Comparison of ENCODE assay signal across 8 cellular contexts in the genomic region with DNA sequence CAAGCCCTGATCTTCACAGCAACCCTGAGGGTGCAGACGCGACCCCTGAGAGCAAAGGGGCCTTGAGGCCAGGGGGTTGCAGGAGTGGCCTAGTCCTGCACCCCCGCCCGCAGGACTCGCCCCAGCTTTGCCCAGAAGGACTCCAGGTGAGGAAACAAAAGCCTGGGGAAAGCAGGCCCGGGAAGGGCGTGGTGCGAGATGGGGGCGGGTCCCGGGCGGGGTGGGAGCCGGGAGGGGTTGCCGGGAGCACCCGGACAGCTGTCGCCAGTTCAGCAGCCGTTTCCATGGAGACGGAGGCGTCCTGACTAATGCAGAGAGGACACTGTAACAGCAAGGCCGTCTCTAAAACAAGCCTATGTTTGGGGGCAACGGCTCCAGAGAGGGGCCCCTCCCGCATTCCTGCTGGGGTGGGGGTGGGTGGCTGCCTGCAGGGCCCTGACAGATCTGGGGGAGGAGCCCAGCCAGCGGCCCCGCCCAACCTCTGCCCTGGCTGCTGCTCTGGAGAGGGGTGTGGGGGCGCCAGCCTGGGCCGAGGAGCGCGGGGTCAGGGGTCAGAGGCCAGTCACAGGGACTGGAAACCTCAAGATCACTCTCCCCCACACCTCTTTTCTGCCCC. TPM values are rescaled to one million over a fixed set of nuclear protein-coding genes. Genes with fewer than 3 reads are reported as not detected.
DNase-seq lines count a peak whose midpoint lies in the region; ATAC-seq and TF ChIP-seq lines count a peak whose summit lies in the region.

No MANE protein-coding gene starts in this region.

- H3K27ac Mint-ChIP-seq in CD8-positive, alpha-beta memory T cell: no peak overlapping the region

- peak; percentile 76 for ATAC-seq in mucosa of descending colon

- TF ChIP-seq POLR2A in erythroblast (IDR thresholded peaks at IDR 0.05; ENCODE audit: low read length): no peak

- no peaks in the 10 kb centered on the region for H3K36me3 ChIP-seq in mucosa of descending colon (ENCODE audit: low read depth)
- no peaks in the 10 kb centered on the region for H3K36me3 ChIP-seq in effector memory CD4-positive, alpha-beta T cell (ENCODE audit: control insufficient read depth, insufficient read depth, low read length)
- H3K36me3 ChIP-seq in CD8-positive, alpha-beta memory T cell (ENCODE audit: insufficient read depth, low read length): no peaks in the 10 kb centered on the region

- peaks cover 31% of the 10 kb centered on the region for H3K27me3 ChIP-seq in effector memory CD4-positive, alpha-beta T cell (replicated peaks; ENCODE audit: control insufficient read depth, insufficient read depth, low read length, poor library complexity, severe bottlenecking)
- H3K27me3 ChIP-seq in CD8-positive, alpha-beta memory T cell (ENCODE audit: insufficient read depth, low read length, poor library complexity, severe bottlenecking): peaks cover 19% of the 10 kb centered on the region

- DNase-seq in HK-2 (ENCODE audit: unreplicated experiment) (peak; percentile 64), NCI-H82 treated with DMSO at 0.1 percent for 48 hours (lab: John Stamatoyannopoulos, UW; ENCODE audit: unreplicated experiment) (peak; percentile 80), erythroblast (lab: John Stamatoyannopoulos, UW) (peak; percentile 59 to 66), mucosa of descending colon (peak; percentile 93 to 94 (median 93)), activated T-cell treated with anti-CD3 and anti-CD28 coated beads for 4 hours (no peak), activated gamma-delta T cell (lab: John Stamatoyannopoulos, UW) (no peak)
- DNase-seq in effector memory CD4-positive, alpha-beta T cell: no peak
- DNase-seq in CD8-positive, alpha-beta memory T cell: no peak

- intact Hi-C loops in mucosa of descending colon (cut with DNase I, micrococcal nuclease): no loop called here

- no peak overlapping the region for H3K27ac ChIP-seq in effector memory CD4-positive, alpha-beta T cell (ENCODE audit: insufficient read depth, low read length, poor library complexity, severe bottlenecking)
- no peak overlapping the region for H3K27ac ChIP-seq in CD8-positive, alpha-beta memory T cell (ENCODE audit: low read depth, low read length)

- CTCF ChIA-PET in CD8-positive, alpha-beta memory T cell (lab: Charles Lee): no interaction called here

- no peaks in the 10 kb centered on the region for H3K9me3 ChIP-seq in mucosa of descending colon
- no peaks in the 10 kb centered on the region for H3K9me3 ChIP-seq in effector memory CD4-positive, alpha-beta T cell (ENCODE audit: control insufficient read depth, low read length)
- H3K9me3 ChIP-seq in CD8-positive, alpha-beta memory T cell (ENCODE audit: low read length): no peaks in the 10 kb centered on the region

- no peaks in the 10 kb centered on the region for H3K36me3 Mint-ChIP-seq in CD8-positive, alpha-beta memory T cell

- H3K4me3 ChIP-seq in mucosa of descending colon: no peak overlapping the region
- no peak overlapping the region for H3K4me3 ChIP-seq in effector memory CD4-positive, alpha-beta T cell (ENCODE audit: insufficient read depth, low read depth, low read length, poor library complexity, severe bottlenecking)
- no peak overlapping the region for H3K4me3 ChIP-seq in CD8-positive, alpha-beta memory T cell (ENCODE audit: low read length)

- H3K4me3 Mint-ChIP-seq in CD8-positive, alpha-beta memory T cell: peak overlapping the region in 1 of 7 donors; percentile 9

- POLR2A ChIA-PET in CD8-positive, alpha-beta memory T cell (lab: Charles Lee): no interaction called here

- peaks cover 40% of the 10 kb centered on the region for H3K4me1 ChIP-seq in mucosa of descending colon (ENCODE audit: low read depth)
- H3K4me1 ChIP-seq in effector memory CD4-positive, alpha-beta T cell (ENCODE audit: control insufficient read depth, insufficient read depth, low read length, poor library complexity, severe bottlenecking): peaks cover 15% of the 10 kb centered on the region
- peaks cover 8% of the 10 kb centered on the region for H3K4me1 ChIP-seq in CD8-positive, alpha-beta memory T cell (ENCODE audit: insufficient read depth, low read length)

- peaks cover 0 to 12% (median 4%) of the 10 kb centered on the region in 3 donors for H3K4me1 Mint-ChIP-seq in CD8-positive, alpha-beta memory T cell

- no peaks in the 10 kb centered on the region for H3K9me3 Mint-ChIP-seq in CD8-positive, alpha-beta memory T cell

- no peak for TF ChIP-seq CTCF in mucosa of descending colon (IDR thresholded peaks at IDR 0.05)

- peaks cover 21 to 35% of the 10 kb centered on the region in 2 donors for H3K27me3 Mint-ChIP-seq in CD8-positive, alpha-beta memory T cell

RNA-seq across cellular contexts. Expression of a gene that starts 3.0 kb away (rescaled TPM):
- 10 to 100 TPM in 1 of 3 donors, 1 to 10 TPM in 2; 3.8 to 23.8 (median 4.8) TPM for total RNA-seq in mucosa of descending colon
- not detected for total RNA-seq in CD8-positive, alpha-beta memory T cell
- polyA plus RNA-seq in CD8-positive, alpha-beta memory T cell: not detected

RNA-seq across cellular contexts. Expression of a gene that starts 20.0 kb away (rescaled TPM):
- 10 to 100 TPM in 1 of 3 donors, 1 to 10 TPM in 2; 9.2 to 12.3 (median 10.0) TPM for total RNA-seq in mucosa of descending colon
- total RNA-seq in CD8-positive, alpha-beta memory T cell: 1 to 10 TPM; 1.3 TPM
- polyA plus RNA-seq in CD8-positive, alpha-beta memory T cell: 0.60 TPM

RNA-seq across cellular contexts. Expression of a gene that starts 34.7 kb away (rescaled TPM):
- 100 to 1,000 TPM; 322 to 765 (median 646) TPM for total RNA-seq in mucosa of descending colon
- total RNA-seq in CD8-positive, alpha-beta memory T cell: 1 to 10 TPM; 1.1 to 1.5 TPM
- not detected for polyA plus RNA-seq in CD8-positive, alpha-beta memory T cell

Comparison
In these comparisons a context has a peak if more than half of its experiments do, and no peak if none do; other contexts are left out.
1. DNase-seq: peak in HK-2 (single experiment), NCI-H82 treated with DMSO at 0.1 percent for 48 hours (single experiment), erythroblast (2 of 2) and mucosa of descending colon (3 of 3); none in activated T-cell treated with anti-CD3 and anti-CD28 coated beads for 4 hours (single experiment), effector memory CD4-positive, alpha-beta T cell (0 of 3), activated gamma-delta T cell (single experiment) and CD8-positive, alpha-beta memory T cell (0 of 5).
2. RNA of a gene that starts 3.0 kb away (total RNA-seq): 3.8 to 23.8 TPM in mucosa of descending colon; not detected in CD8-positive, alpha-beta memory T cell; every median in the first group is over 4 times any median in the second.
3. RNA of a gene that starts 20.0 kb away (total RNA-seq): 9.2 to 12.3 TPM in mucosa of descending colon; 1.3 TPM in CD8-positive, alpha-beta memory T cell; every median in the first group is over 4 times any median in the second.
4. RNA of a gene that starts 34.7 kb away (total RNA-seq): 322 to 765 TPM in mucosa of descending colon; 1.1 to 1.5 TPM in CD8-positive, alpha-beta memory T cell; every median in the first group is over 100 times any median in the second.